In the genomic region with DNA sequence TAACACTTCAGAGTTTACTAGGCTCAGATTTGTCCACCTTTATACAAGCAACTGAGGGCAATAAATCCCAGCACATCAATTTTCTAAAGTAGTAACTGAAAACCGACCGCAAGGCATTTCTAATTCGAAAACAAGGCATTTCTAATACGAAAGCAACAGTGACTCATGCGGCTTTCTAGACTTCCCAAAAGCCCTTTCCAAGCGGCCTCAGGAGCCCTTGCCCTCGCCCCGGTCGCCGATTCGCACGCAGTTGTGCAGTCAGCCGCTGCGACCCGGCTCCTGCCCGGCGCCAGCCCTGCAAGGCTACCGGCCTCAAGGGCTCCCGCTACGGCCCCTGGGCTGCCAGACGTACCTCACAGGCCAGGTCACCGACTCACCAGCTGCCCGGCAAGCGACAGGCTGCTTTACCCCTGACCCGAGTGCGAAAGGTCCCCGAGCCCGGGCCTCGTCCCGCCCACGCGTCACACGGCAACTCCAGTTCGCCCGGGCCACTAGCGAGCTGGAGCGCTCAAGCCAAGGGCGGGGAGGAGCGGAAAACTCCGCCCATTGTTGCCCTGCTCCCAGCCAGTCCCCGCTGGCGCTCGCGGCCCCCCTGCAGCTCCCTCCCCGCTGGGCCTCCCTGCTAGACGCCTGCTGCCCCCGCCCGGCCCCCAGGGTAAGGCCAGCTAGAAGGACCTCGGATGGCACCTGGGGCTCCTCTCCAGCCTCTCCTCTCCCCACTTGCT, we compare ENCODE assay signal across 8 cellular contexts. TPM values are rescaled to one million over a fixed set of nuclear protein-coding genes. Genes with fewer than 3 reads are reported as not detected.
A peak's percentile ranks its signal among the peaks of the same experiment; 100 is the strongest.
DNase-seq lines count a peak whose midpoint lies in the region; ATAC-seq and TF ChIP-seq lines count a peak whose summit lies in the region.

No MANE protein-coding gene starts in this region.

- ATAC-seq in HG02943 (IDR thresholded peaks at IDR 0.05; ENCODE audit: low read depth, unreplicated experiment) (peak; percentile 92), left lung (peak; percentile 95)

- peak overlapping the region; percentile 89 to 97 for H3K27ac ChIP-seq in left lung

- no peaks in the 10 kb centered on the region for H3K9me3 ChIP-seq in left lung

- peak; percentile 15 to 17 for TF ChIP-seq CTCF in left lung (IDR thresholded peaks at IDR 0.05)

- H3K27me3 ChIP-seq in left lung, result no peaks in the 10 kb centered on the region

- CTCF ChIA-PET in activated CD4-positive, alpha-beta T cell treated with anti-CD3 and anti-CD28 coated beads, Interleukin-2, amount 10 ng/mL, durations not matched to agents 7 days and 5 days (lab: Charles Lee), result interaction anchor here (0.8 to 1.3 kb wide), 3 partner anchors 12 to 558 kb away, joined by 3 read pairs; no protein-coding TSS in a partner anchor

- H3K4me1 ChIP-seq in left lung, result peaks cover 35 to 97% of the 10 kb centered on the region in 2 donors

- peak; percentile 7 to 64 for DNase-seq in NCI-H524 (lab: John Stamatoyannopoulos, UW)
- no peak for DNase-seq in NCI-H524 treated with DMSO at 0.1 percent for 48 hours (lab: John Stamatoyannopoulos, UW)
- DNase-seq in NCI-H226, result peak; percentile 93
- DNase-seq in activated CD4-positive, alpha-beta T cell treated with anti-CD3 and anti-CD28 coated beads, Interleukin-2, amount 10 ng/mL, durations not matched to agents 7 days and 5 days, result peak; percentile 80
- DNase-seq in dedifferentiated amniotic fluid mesenchymal stem cell (ENCODE audit: extremely low spot score), result peak; percentile 86
- peak; percentile 97 to 99 for DNase-seq in left lung
- DNase-seq in stimulated activated CD4-positive, alpha-beta T cell treated with anti-CD3 and anti-CD28 coated beads, Interleukin-2, amount 100 ng/mL, for 24 hours, result peak; percentile 81 to 88

- H3K4me3 Mint-ChIP-seq in activated CD4-positive, alpha-beta T cell treated with anti-CD3 and anti-CD28 coated beads, Interleukin-2, amount 10 ng/mL, durations not matched to agents 7 days and 5 days, result peak overlapping the region; percentile 76

- H3K4me1 Mint-ChIP-seq in activated CD4-positive, alpha-beta T cell treated with anti-CD3 and anti-CD28 coated beads, Interleukin-2, amount 10 ng/mL, durations not matched to agents 7 days and 5 days, result peaks cover 92% of the 10 kb centered on the region

- H3K4me3 ChIP-seq in left lung, result peak overlapping the region; percentile 64 to 68

- peaks cover 15% of the 10 kb centered on the region for H3K36me3 Mint-ChIP-seq in activated CD4-positive, alpha-beta T cell treated with anti-CD3 and anti-CD28 coated beads, Interleukin-2, amount 10 ng/mL, durations not matched to agents 7 days and 5 days (ENCODE audit: low read depth)

- peak overlapping the region; percentile 81 for H3K27ac Mint-ChIP-seq in activated CD4-positive, alpha-beta T cell treated with anti-CD3 and anti-CD28 coated beads, Interleukin-2, amount 10 ng/mL, durations not matched to agents 7 days and 5 days

- H3K9me3 Mint-ChIP-seq in activated CD4-positive, alpha-beta T cell treated with anti-CD3 and anti-CD28 coated beads, Interleukin-2, amount 10 ng/mL, durations not matched to agents 7 days and 5 days, result no peaks in the 10 kb centered on the region

- H3K36me3 ChIP-seq in left lung, result no peaks in the 10 kb centered on the region

- POLR2A ChIA-PET in activated CD4-positive, alpha-beta T cell treated with anti-CD3 and anti-CD28 coated beads, Interleukin-2, amount 10 ng/mL, durations not matched to agents 7 days and 5 days (lab: Charles Lee), result no interaction called here

- H3K27me3 Mint-ChIP-seq in activated CD4-positive, alpha-beta T cell treated with anti-CD3 and anti-CD28 coated beads, Interleukin-2, amount 10 ng/mL, durations not matched to agents 7 days and 5 days, result no peaks in the 10 kb centered on the region

- intact Hi-C loops in left lung (cut with DNase I), result no loop called here

RNA-seq across cellular contexts. Expression of gene NCOA4, which starts 7.3 kb away (rescaled TPM):
- 100 to 1,000 TPM; 148 to 171 TPM for total RNA-seq in activated CD4-positive, alpha-beta T cell treated with anti-CD3 and anti-CD28 coated beads, Interleukin-2, amount 10 ng/mL, durations not matched to agents 7 days and 5 days
- 100 to 1,000 TPM; 174 to 196 TPM for total RNA-seq in left lung

RNA-seq across cellular contexts. Expression of gene MSMB, which starts 22.9 kb away (rescaled TPM):
- not detected for total RNA-seq in activated CD4-positive, alpha-beta T cell treated with anti-CD3 and anti-CD28 coated beads, Interleukin-2, amount 10 ng/mL, durations not matched to agents 7 days and 5 days
- 10 to 100 TPM in 1 of 2 donors, not detected in 1; 17.1 TPM for total RNA-seq in left lung

RNA-seq across cellular contexts. Expression of gene TIMM23, which starts 50.9 kb away (rescaled TPM):
- 10 to 100 TPM; 49.0 to 54.5 TPM for total RNA-seq in activated CD4-positive, alpha-beta T cell treated with anti-CD3 and anti-CD28 coated beads, Interleukin-2, amount 10 ng/mL, durations not matched to agents 7 days and 5 days
- 10 to 100 TPM; 42.8 to 48.1 TPM for total RNA-seq in left lung
